ENCODE assay signal across 15 cellular contexts in genomic region chr11:63914896-63915681, GRCh38. TPM values are rescaled to one million over a fixed set of nuclear protein-coding genes. Genes with fewer than 3 reads are reported as not detected.
DNase-seq lines count a peak whose midpoint lies in the region; ATAC-seq, FAIRE-seq and TF ChIP-seq lines count a peak whose summit lies in the region.
"Had no signal": no experiment of that assay in that cellular context is flagged by ENCODE, and none has a peak within 500 bp of the region (broad histone marks: within the 10 kb centered on the region; RNA-seq: fewer than 3 reads in every experiment).

No MANE protein-coding gene starts in this region.

- intact Hi-C loops in HepG2 (cut with micrococcal nuclease; ENCODE audit: unreplicated experiment) (no loop called here), right lobe of liver (cut with DNase I) (no loop called here)
- intact Hi-C loops in activated T-helper 1 cell treated with anti-CD3 and anti-CD28 coated beads, Interleukin-12 subunit alpha, Interleukin-12 subunit beta, Interleukin-2, Interleukin-4 antibody, amounts not matched to agents 30 ng/mL and 10 ng/mL and 1 ng/mL, durations not matched to agents 14 hours and 24 hours and 36 hours (cut with micrococcal nuclease) = no loop called here

- H3K27ac ChIP-seq in HepG2 (ENCODE audit: extremely low read length, insufficient read depth, low read length) (no peak overlapping the region), right lobe of liver (no peak overlapping the region), suprapubic skin (no peak overlapping the region)
- H3K27ac ChIP-seq: HL-60, transverse colon had no signal

- DNase-seq in HepG2 (ENCODE audit: low spot score) (no peak), right lobe of liver (no peak), immature natural killer cell (no peak), DMS114 treated with DMSO at 0.1 percent for 48 hours (lab: John Stamatoyannopoulos, UW; ENCODE audit: unreplicated experiment) (no peak), glomerular visceral epithelial cell (ENCODE audit: extremely low spot score) (no peak), urothelium cell line (ENCODE audit: low spot score) (no peak), suprapubic skin (ENCODE audit: low spot score in 2 of 2) (no peak)
- no peak for DNase-seq in activated T-helper 1 cell treated with anti-CD3 and anti-CD28 coated beads, Interleukin-12 subunit alpha, Interleukin-12 subunit beta, Interleukin-2, Interleukin-4 antibody, amounts not matched to agents 30 ng/mL and 10 ng/mL and 1 ng/mL, durations not matched to agents 14 hours and 24 hours and 36 hours (ENCODE audit: low spot score)
- DNase-seq: activated CD8-positive, alpha-beta memory T cell treated with anti-CD3 and anti-CD28 coated beads, Interleukin-2, amount 50 U/mL, for 4 hours; NCI-H1092; T-helper 2 cell; transverse colon had no signal

- H3K4me3 ChIP-seq in HepG2 (replicated peaks in 1 of 3; ENCODE audit: insufficient read depth in 1 of 3, low read depth in 2 of 3, low read length in 3 of 3) (no peak overlapping the region; a peak in 1 of 6 replicates), right lobe of liver (no peak overlapping the region), suprapubic skin (no peak overlapping the region)
- H3K4me3 ChIP-seq: GM12878 had no signal

- in situ Hi-C loops in HepG2 (cut with HindIII; ENCODE audit: extremely low pct_ligation_motif_present, low pct_unique_long_range_greater_than_20kb) = loop anchor here (10.0 kb wide), 1 partner anchor 150 kb away; the partner anchor contains the start of gene ZFTA

- POLR2A ChIA-PET in HepG2 (lab: Yijun Ruan, JAX) = no interaction called here

- TF ChIP-seq EP300 in HepG2 (IDR thresholded peaks at IDR 0.05; ENCODE audit: low read depth in 2 of 2, low read length in 2 of 2) (no peak), HepG2 (CRISPR knock-in tag; IDR thresholded peaks at IDR 0.05; ENCODE audit: borderline replicate concordance) (no peak), suprapubic skin (IDR thresholded peaks at IDR 0.05) (no peak)

- peak overlapping the region; percentile 12; the same call in 1 of the 2 replicates for H3K4me2 ChIP-seq in HepG2 (ENCODE audit: low read depth, low read length)

- no peak for TF ChIP-seq RAD21 in HepG2 (CRISPR knock-in tag; IDR thresholded peaks at IDR 0.05)

- ATAC-seq in HepG2 (no peak), right lobe of liver (no peak)
- ATAC-seq: GM12878 had no signal

- H3K36me3 Mint-ChIP-seq in activated T-helper 1 cell treated with anti-CD3 and anti-CD28 coated beads, Interleukin-12 subunit alpha, Interleukin-12 subunit beta, Interleukin-2, Interleukin-4 antibody, amounts not matched to agents 30 ng/mL and 10 ng/mL and 1 ng/mL, durations not matched to agents 14 hours and 24 hours and 36 hours (ENCODE audit: low read depth) = no peaks in the 10 kb centered on the region
- H3K36me3 Mint-ChIP-seq in immature natural killer cell = no peaks in the 10 kb centered on the region

- no peak overlapping the region for H2AFZ ChIP-seq in HepG2 (ENCODE audit: low read length)

- peaks cover 31% of the 10 kb centered on the region for H3K4me1 ChIP-seq in HepG2 (ENCODE audit: insufficient read depth, low read length)
- H3K4me1 ChIP-seq in right lobe of liver = peaks cover 0 to 29% (median 9%) of the 10 kb centered on the region in 4 donors
- peaks cover 49% of the 10 kb centered on the region for H3K4me1 ChIP-seq in suprapubic skin

- TF ChIP-seq CTCF in HepG2 (CRISPR knock-in tag; IDR thresholded peaks at IDR 0.05) (no peak; the same call in 1 of the 2 replicates), right lobe of liver (IDR thresholded peaks at IDR 0.05) (no peak), suprapubic skin (IDR thresholded peaks at IDR 0.05) (no peak)

- TF ChIP-seq POLR2A in HepG2 (IDR thresholded peaks at IDR 0.05; ENCODE audit: insufficient read depth in 1 of 2, low read depth in 2 of 2, low read length in 2 of 2) (no peak), right lobe of liver (IDR thresholded peaks at IDR 0.05) (no peak), suprapubic skin (IDR thresholded peaks at IDR 0.05) (no peak)

- no peaks in the 10 kb centered on the region for H4K20me1 ChIP-seq in HepG2 (ENCODE audit: insufficient read depth, low read length)

- H3K79me2 ChIP-seq in HepG2 (ENCODE audit: insufficient read depth, low read length) = no peaks in the 10 kb centered on the region

- H3K9ac ChIP-seq in HepG2 (ENCODE audit: insufficient read depth, low read depth, low read length) = no peak overlapping the region

- H3K9me3 ChIP-seq in HepG2 (ENCODE audit: low read length) = no peaks in the 10 kb centered on the region
- H3K9me3 ChIP-seq in right lobe of liver = no peaks in the 10 kb centered on the region
- H3K9me3 ChIP-seq in suprapubic skin = no peaks in the 10 kb centered on the region
- H3K9me3 ChIP-seq: transverse colon had no signal

- 95% methylated on average over 6 of the region's 19 CpGs for WGBS in HepG2 (ENCODE audit: low lambda C conversion rate)
- 81% methylated on average over 4 of the region's 19 CpGs for WGBS in right lobe of liver (ENCODE audit: insufficient coverage, low coverage, low lambda C conversion rate, missing lambda C conversion rate)
- 88% methylated on average over 8 of the region's 19 CpGs for WGBS in suprapubic skin

- BruUV-seq in HepG2 (replicated peaks; lab: Mats Ljungman, UMichigan) = no TSS peak

- H3K27me3 ChIP-seq in HepG2 (ENCODE audit: control insufficient read depth in 1 of 2, insufficient read depth in 2 of 2, low read length in 2 of 2) = no peaks in the 10 kb centered on the region; a peak in 2 of 5 replicates
- H3K27me3 ChIP-seq in right lobe of liver = peaks cover 0 to 5% of the 10 kb centered on the region in 2 donors
- H3K27me3 ChIP-seq in suprapubic skin = no peaks in the 10 kb centered on the region
- H3K27me3 ChIP-seq: transverse colon had no signal

- H3K36me3 ChIP-seq in HepG2 (replicated peaks in 1 of 2; ENCODE audit: control insufficient read depth in 1 of 2, insufficient read depth in 2 of 2, low read length in 2 of 2) (peaks cover 0 to 2% of the 10 kb centered on the region in 2 experiments; a peak in 3 of 5 replicates), right lobe of liver (no peaks in the 10 kb centered on the region), suprapubic skin (peaks cover 9% of the 10 kb centered on the region)
- H3K36me3 ChIP-seq: transverse colon had no signal

- no peak overlapping the region for H3K27ac Mint-ChIP-seq in activated T-helper 1 cell treated with anti-CD3 and anti-CD28 coated beads, Interleukin-12 subunit alpha, Interleukin-12 subunit beta, Interleukin-2, Interleukin-4 antibody, amounts not matched to agents 30 ng/mL and 10 ng/mL and 1 ng/mL, durations not matched to agents 14 hours and 24 hours and 36 hours
- H3K27ac Mint-ChIP-seq in immature natural killer cell = no peak overlapping the region

- FAIRE-seq in HepG2 (lab: Jason Lieb, UNC) (no peak), urothelium cell line (lab: Jason Lieb, UNC) (no peak)
- FAIRE-seq: D721Med, GM12878 had no signal

- peak overlapping the region; percentile 67 for H3K4me3 Mint-ChIP-seq in activated T-helper 1 cell treated with anti-CD3 and anti-CD28 coated beads, Interleukin-12 subunit alpha, Interleukin-12 subunit beta, Interleukin-2, Interleukin-4 antibody, amounts not matched to agents 30 ng/mL and 10 ng/mL and 1 ng/mL, durations not matched to agents 14 hours and 24 hours and 36 hours
- H3K4me3 Mint-ChIP-seq in immature natural killer cell = peak overlapping the region in 3 of 5 donors; percentile 20 to 58 (median 33)

- H3K27me3 Mint-ChIP-seq in activated T-helper 1 cell treated with anti-CD3 and anti-CD28 coated beads, Interleukin-12 subunit alpha, Interleukin-12 subunit beta, Interleukin-2, Interleukin-4 antibody, amounts not matched to agents 30 ng/mL and 10 ng/mL and 1 ng/mL, durations not matched to agents 14 hours and 24 hours and 36 hours (ENCODE audit: insufficient read depth) = peaks cover 13% of the 10 kb centered on the region
- peaks cover 2 to 3% (median 3%) of the 10 kb centered on the region in 3 donors for H3K27me3 Mint-ChIP-seq in immature natural killer cell (ENCODE audit: low read depth in 3 of 3)

- peaks cover 9% of the 10 kb centered on the region for H3K4me1 Mint-ChIP-seq in activated T-helper 1 cell treated with anti-CD3 and anti-CD28 coated beads, Interleukin-12 subunit alpha, Interleukin-12 subunit beta, Interleukin-2, Interleukin-4 antibody, amounts not matched to agents 30 ng/mL and 10 ng/mL and 1 ng/mL, durations not matched to agents 14 hours and 24 hours and 36 hours (ENCODE audit: low read depth)
- H3K4me1 Mint-ChIP-seq in immature natural killer cell = peaks cover 11 to 17% of the 10 kb centered on the region in 2 donors

- no peaks in the 10 kb centered on the region for H3K9me3 Mint-ChIP-seq in activated T-helper 1 cell treated with anti-CD3 and anti-CD28 coated beads, Interleukin-12 subunit alpha, Interleukin-12 subunit beta, Interleukin-2, Interleukin-4 antibody, amounts not matched to agents 30 ng/mL and 10 ng/mL and 1 ng/mL, durations not matched to agents 14 hours and 24 hours and 36 hours
- H3K9me3 Mint-ChIP-seq in immature natural killer cell = no peaks in the 10 kb centered on the region

- CTCF ChIA-PET in HepG2 (lab: Yijun Ruan, JAX; ENCODE audit: low intra/inter-chr PET ratio, low total read pairs) = no interaction called here

RNA-seq across cellular contexts. Expression of gene RCOR2, which starts 1.9 kb away (rescaled TPM):
- total RNA-seq in HepG2 (2016; rRNA removed; fragmentation: Illumina TruSeq; extraction: Trizol) = 6.9 and 8.5 TPM in 2 replicates
- total RNA-seq in HepG2 (2016; cell fraction: cytosol; rRNA removed; fragmentation: Illumina TruSeq; extraction: Trizol; ENCODE audit: low read depth) = 4.0 and 4.8 TPM in 2 replicates
- 5.2 and 8.3 TPM in 2 replicates for total RNA-seq in HepG2 (2016; cell fraction: insoluble cytoplasmic fraction; rRNA removed; fragmentation: Illumina TruSeq; extraction: Trizol)
- 9.3 and 10.4 TPM in 2 replicates for total RNA-seq in HepG2 (2016; cell fraction: membrane; rRNA removed; fragmentation: Illumina TruSeq; extraction: Trizol)
- total RNA-seq in HepG2 (2016; cell fraction: nucleus; rRNA removed; fragmentation: Illumina TruSeq; extraction: Trizol) = 4.9 and 5.7 TPM in 2 replicates
- polyA plus RNA-seq in HepG2 (2011; rRNA removed) = 8.3 and 9.1 TPM in 2 replicates
- 6.2 and 8.1 TPM in 2 replicates for polyA plus RNA-seq in HepG2 (2011; cell fraction: cytosol; rRNA removed)
- polyA plus RNA-seq in HepG2 (2011; cell fraction: nucleus; rRNA removed) = 12.4 and 14.3 TPM in 2 replicates
- polyA plus RNA-seq in HepG2 (2012) = 4.5 and 6.4 TPM in 2 replicates
- polyA plus RNA-seq in HepG2 (2016; cell fraction: cytosol; fragmentation: Illumina TruSeq; extraction: Trizol; ENCODE audit: low read depth) = 5.0 and 5.5 TPM in 2 replicates
- polyA plus RNA-seq in HepG2 (2016; cell fraction: insoluble cytoplasmic fraction; fragmentation: Illumina TruSeq; extraction: Trizol; ENCODE audit: low read depth) = 8.9 and 9.7 TPM in 2 replicates
- 8.9 and 10.1 TPM in 2 replicates for polyA plus RNA-seq in HepG2 (2016; cell fraction: membrane; fragmentation: Illumina TruSeq; extraction: Trizol; ENCODE audit: low read depth)
- 16.2 and 16.9 TPM in 2 replicates for polyA plus RNA-seq in HepG2 (2016; cell fraction: nucleus; fragmentation: Illumina TruSeq; extraction: Trizol; ENCODE audit: insufficient read depth, low read depth)
- polyA minus RNA-seq in HepG2 (2011; rRNA and poly(A)+ RNA removed; ENCODE audit: low replicate concordance) = 2.5 and 13.8 TPM in 2 replicates
- 5.5 and 6.2 TPM in 2 replicates for polyA minus RNA-seq in HepG2 (2011; cell fraction: cytosol; rRNA and poly(A)+ RNA removed)
- polyA minus RNA-seq in HepG2 (2011; cell fraction: nucleus; rRNA and poly(A)+ RNA removed) = 3.2 and 3.3 TPM in 2 replicates
- total RNA-seq in right lobe of liver = under 1 TPM in 1 of 6 experiments, not detected in 5; 0.15 TPM
- 0.21 and 0.34 TPM in 2 replicates for total RNA-seq in activated T-helper 1 cell treated with anti-CD3 and anti-CD28 coated beads, Interleukin-12 subunit alpha, Interleukin-12 subunit beta, Interleukin-2, Interleukin-4 antibody, amounts not matched to agents 30 ng/mL and 10 ng/mL and 1 ng/mL, durations not matched to agents 14 hours and 24 hours and 36 hours
- polyA plus RNA-seq in immature natural killer cell = not detected
- total RNA-seq in suprapubic skin = under 1 TPM in 2 of 4 donors, not detected in 2; 0.21 to 0.34 TPM

RNA-seq across cellular contexts. Expression of gene NAA40, which starts 23.7 kb away (rescaled TPM):
- total RNA-seq in HepG2 (2016; rRNA removed; fragmentation: Illumina TruSeq; extraction: Trizol) (17.1 and 17.9 TPM in 2 replicates), right lobe of liver (1 to 10 TPM; 3.6 to 7.5 (median 4.6) TPM), suprapubic skin (10 to 100 TPM in 1 of 4 donors, 1 to 10 TPM in 3; 5.4 to 19.2 (median 8.2) TPM)
- total RNA-seq in HepG2 (2016; cell fraction: cytosol; rRNA removed; fragmentation: Illumina TruSeq; extraction: Trizol; ENCODE audit: low read depth) = 1.8 and 2.2 TPM in 2 replicates
- total RNA-seq in HepG2 (2016; cell fraction: insoluble cytoplasmic fraction; rRNA removed; fragmentation: Illumina TruSeq; extraction: Trizol) = 15.4 and 20.1 TPM in 2 replicates
- total RNA-seq in HepG2 (2016; cell fraction: membrane; rRNA removed; fragmentation: Illumina TruSeq; extraction: Trizol) = 6.7 and 7.0 TPM in 2 replicates
- total RNA-seq in HepG2 (2016; cell fraction: nucleus; rRNA removed; fragmentation: Illumina TruSeq; extraction: Trizol) = 15.0 and 17.0 TPM in 2 replicates
- polyA plus RNA-seq in HepG2 (2011; rRNA removed) (11.1 and 14.3 TPM in 2 replicates), immature natural killer cell (10 to 100 TPM; 17.9 to 32.3 (median 18.0) TPM)
- polyA plus RNA-seq in HepG2 (2011; cell fraction: cytosol; rRNA removed) = 9.0 and 9.1 TPM in 2 replicates
- polyA plus RNA-seq in HepG2 (2011; cell fraction: nucleus; rRNA removed) = 34.5 and 44.9 TPM in 2 replicates
- polyA plus RNA-seq in HepG2 (2012) = 8.9 TPM in 2 replicates
- polyA plus RNA-seq in HepG2 (2016; cell fraction: cytosol; fragmentation: Illumina TruSeq; extraction: Trizol; ENCODE audit: low read depth) = 2.0 and 2.2 TPM in 2 replicates
- 19.2 and 20.6 TPM in 2 replicates for polyA plus RNA-seq in HepG2 (2016; cell fraction: insoluble cytoplasmic fraction; fragmentation: Illumina TruSeq; extraction: Trizol; ENCODE audit: low read depth)
- polyA plus RNA-seq in HepG2 (2016; cell fraction: membrane; fragmentation: Illumina TruSeq; extraction: Trizol; ENCODE audit: low read depth) = 4.0 and 4.3 TPM in 2 replicates
- polyA plus RNA-seq in HepG2 (2016; cell fraction: nucleus; fragmentation: Illumina TruSeq; extraction: Trizol; ENCODE audit: insufficient read depth, low read depth) = 43.1 and 48.7 TPM in 2 replicates
- polyA minus RNA-seq in HepG2 (2011; rRNA and poly(A)+ RNA removed; ENCODE audit: low replicate concordance) = 10.7 and 27.3 TPM in 2 replicates
- polyA minus RNA-seq in HepG2 (2011; cell fraction: cytosol; rRNA and poly(A)+ RNA removed) = 3.8 and 4.3 TPM in 2 replicates
- polyA minus RNA-seq in HepG2 (2011; cell fraction: nucleus; rRNA and poly(A)+ RNA removed) = 18.0 and 19.6 TPM in 2 replicates
- 25.3 and 31.6 TPM in 2 replicates for total RNA-seq in activated T-helper 1 cell treated with anti-CD3 and anti-CD28 coated beads, Interleukin-12 subunit alpha, Interleukin-12 subunit beta, Interleukin-2, Interleukin-4 antibody, amounts not matched to agents 30 ng/mL and 10 ng/mL and 1 ng/mL, durations not matched to agents 14 hours and 24 hours and 36 hours

RNA-seq across cellular contexts. Expression of gene COX8A, which starts 59.3 kb away (rescaled TPM):
- total RNA-seq in HepG2 (2016; rRNA removed; fragmentation: Illumina TruSeq; extraction: Trizol) (393 and 406 TPM in 2 replicates), right lobe of liver (100 to 1,000 TPM; 144 to 385 (median 177) TPM), suprapubic skin (100 to 1,000 TPM; 352 to 718 (median 708) TPM)
- 208 and 256 TPM in 2 replicates for total RNA-seq in HepG2 (2016; cell fraction: cytosol; rRNA removed; fragmentation: Illumina TruSeq; extraction: Trizol; ENCODE audit: low read depth)
- total RNA-seq in HepG2 (2016; cell fraction: insoluble cytoplasmic fraction; rRNA removed; fragmentation: Illumina TruSeq; extraction: Trizol) = 417 and 435 TPM in 2 replicates
- total RNA-seq in HepG2 (2016; cell fraction: membrane; rRNA removed; fragmentation: Illumina TruSeq; extraction: Trizol) = 247 and 301 TPM in 2 replicates
- 164 and 188 TPM in 2 replicates for total RNA-seq in HepG2 (2016; cell fraction: nucleus; rRNA removed; fragmentation: Illumina TruSeq; extraction: Trizol)
- polyA plus RNA-seq in HepG2 (2011; rRNA removed) (202 and 217 TPM in 2 replicates), immature natural killer cell (100 to 1,000 TPM; 506 to 686 (median 534) TPM)
- 241 and 483 TPM in 2 replicates for polyA plus RNA-seq in HepG2 (2011; cell fraction: cytosol; rRNA removed)
- polyA plus RNA-seq in HepG2 (2011; cell fraction: nucleus; rRNA removed) = 200 and 266 TPM in 2 replicates
- 160 and 192 TPM in 2 replicates for polyA plus RNA-seq in HepG2 (2012)
- polyA plus RNA-seq in HepG2 (2016; cell fraction: cytosol; fragmentation: Illumina TruSeq; extraction: Trizol; ENCODE audit: low read depth) = 231 and 257 TPM in 2 replicates
- polyA plus RNA-seq in HepG2 (2016; cell fraction: insoluble cytoplasmic fraction; fragmentation: Illumina TruSeq; extraction: Trizol; ENCODE audit: low read depth) = 441 and 468 TPM in 2 replicates
- polyA plus RNA-seq in HepG2 (2016; cell fraction: membrane; fragmentation: Illumina TruSeq; extraction: Trizol; ENCODE audit: low read depth) = 285 and 298 TPM in 2 replicates
- 310 TPM in 2 replicates for polyA plus RNA-seq in HepG2 (2016; cell fraction: nucleus; fragmentation: Illumina TruSeq; extraction: Trizol; ENCODE audit: insufficient read depth, low read depth)
- polyA minus RNA-seq in HepG2 (2011; rRNA and poly(A)+ RNA removed; ENCODE audit: low replicate concordance) = 341 and 520 TPM in 2 replicates
- polyA minus RNA-seq in HepG2 (2011; cell fraction: cytosol; rRNA and poly(A)+ RNA removed) = 121 and 141 TPM in 2 replicates
- polyA minus RNA-seq in HepG2 (2011; cell fraction: nucleus; rRNA and poly(A)+ RNA removed) = 24.2 and 29.4 TPM in 2 replicates
- 289 and 291 TPM in 2 replicates for total RNA-seq in activated T-helper 1 cell treated with anti-CD3 and anti-CD28 coated beads, Interleukin-12 subunit alpha, Interleukin-12 subunit beta, Interleukin-2, Interleukin-4 antibody, amounts not matched to agents 30 ng/mL and 10 ng/mL and 1 ng/mL, durations not matched to agents 14 hours and 24 hours and 36 hours
